ENCODE assay signal across 8 cellular contexts in the genomic region with DNA sequence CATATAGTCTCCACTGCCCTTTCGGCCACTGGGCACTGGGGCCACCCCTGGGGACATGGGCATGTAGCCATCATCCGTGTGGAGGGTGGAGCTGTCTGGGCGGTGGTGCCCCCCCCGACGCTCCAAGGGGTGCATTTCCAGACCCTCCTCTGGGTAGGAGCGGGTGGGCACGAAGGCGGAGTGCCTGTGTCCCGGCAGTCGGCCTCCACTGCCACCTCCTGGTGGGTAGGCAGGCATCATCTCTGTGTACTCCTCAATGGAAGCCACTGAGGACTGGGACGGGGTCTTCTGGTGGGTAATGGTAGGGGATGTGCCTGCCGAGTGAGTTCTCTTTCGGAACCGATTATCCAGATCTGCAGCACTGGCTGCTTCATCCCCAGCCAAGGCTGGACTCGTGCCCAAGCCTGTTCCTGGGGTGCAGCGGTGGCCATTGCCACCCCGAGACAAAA. TPM values are rescaled to one million over a fixed set of nuclear protein-coding genes. Genes with fewer than 3 reads are reported as not detected.
DNase-seq lines count a peak whose midpoint lies in the region; ATAC-seq and TF ChIP-seq lines count a peak whose summit lies in the region.

No MANE protein-coding gene starts in this region.

- H2AK5ac ChIP-seq in neuronal stem cell (ENCODE audit: low read depth, low read length): peak overlapping the region; percentile 99

- H3K36me3 ChIP-seq in neuronal stem cell (replicated peaks in 1 of 2; ENCODE audit: control insufficient read depth in 2 of 2, insufficient read depth in 2 of 2, low read length in 2 of 2): peaks cover 30 to 67% of the 10 kb centered on the region in 2 donors

- peak overlapping the region; percentile 6 for H4K8ac ChIP-seq in neuronal stem cell (ENCODE audit: low read depth, low read length)

- intact Hi-C loops in CD14-positive monocyte (cut with micrococcal nuclease): no loop called here

- H3K27me3 Mint-ChIP-seq in endothelial cell (ENCODE audit: unreplicated experiment) (peaks cover 11% of the 10 kb centered on the region), CD14-positive monocyte (ENCODE audit: low read depth in 3 of 3) (peaks cover 49 to 60% (median 58%) of the 10 kb centered on the region in 3 donors)

- H3K9me3 Mint-ChIP-seq in endothelial cell (ENCODE audit: unreplicated experiment) (no peaks in the 10 kb centered on the region), CD14-positive monocyte (peaks cover 10 to 36% (median 25%) of the 10 kb centered on the region in 7 donors)

- H3K4me1 Mint-ChIP-seq in endothelial cell (ENCODE audit: unreplicated experiment): peaks cover 10% of the 10 kb centered on the region
- peaks cover 31% of the 10 kb centered on the region for H3K4me1 Mint-ChIP-seq in CD14-positive monocyte

- H3K4me2 ChIP-seq in neuronal stem cell (ENCODE audit: insufficient read depth, low read length, poor library complexity, severe bottlenecking): no peak overlapping the region

- no peak overlapping the region for H3K9ac ChIP-seq in neuronal stem cell (ENCODE audit: low read depth, low read length, poor library complexity)

- H3K23ac ChIP-seq in neuronal stem cell (ENCODE audit: low read depth, low read length, poor library complexity): no peak overlapping the region

- H3K27ac ChIP-seq in neuronal stem cell (replicated peaks; ENCODE audit: low read length): no peak overlapping the region

- no peak overlapping the region for H3K4ac ChIP-seq in neuronal stem cell (ENCODE audit: low read length)

- H3K14ac ChIP-seq in neuronal stem cell (ENCODE audit: low read length): no peak overlapping the region

- H3K27ac Mint-ChIP-seq in endothelial cell (ENCODE audit: unreplicated experiment): no peak overlapping the region
- H3K27ac Mint-ChIP-seq in CD14-positive monocyte: peak overlapping the region in 1 of 7 donors; percentile 68

- no peak overlapping the region for H2BK12ac ChIP-seq in neuronal stem cell (ENCODE audit: low read length)

- H2BK15ac ChIP-seq in neuronal stem cell (ENCODE audit: low read length): no peak overlapping the region

- peaks cover 27% of the 10 kb centered on the region for H3K79me1 ChIP-seq in neuronal stem cell (ENCODE audit: low read depth, low read length)

- H4K91ac ChIP-seq in neuronal stem cell (ENCODE audit: low read depth, low read length, poor library complexity): no peak overlapping the region

- DNase-seq in D341Med (ENCODE audit: low spot score): peak; percentile 75
- DNase-seq in NCI-H1694 (lab: John Stamatoyannopoulos, UW): peak; percentile 26
- peak; percentile 48 for DNase-seq in endothelial cell (ENCODE audit: low spot score)
- no peak for DNase-seq in neuronal stem cell (ENCODE audit: low spot score)
- DNase-seq in SW480 (ENCODE audit: low spot score): no peak
- no peak for DNase-seq in globus pallidus (ENCODE audit: low spot score)
- no peak for DNase-seq in CD14-positive monocyte (ENCODE audit: low spot score)

- no peak overlapping the region for H2BK120ac ChIP-seq in neuronal stem cell (ENCODE audit: low read depth, low read length)

- H3K4me3 Mint-ChIP-seq in endothelial cell (ENCODE audit: unreplicated experiment) (no peak overlapping the region), CD14-positive monocyte (peak overlapping the region in 1 of 2 donors; percentile 89)

- H3K36me3 Mint-ChIP-seq in endothelial cell (ENCODE audit: low read depth, unreplicated experiment) (no peaks in the 10 kb centered on the region), CD14-positive monocyte (peaks cover 13% of the 10 kb centered on the region in 2 donors)

- H3K18ac ChIP-seq in neuronal stem cell (ENCODE audit: low read length): peak overlapping the region; percentile 51

- H3K4me1 ChIP-seq in neuronal stem cell (ENCODE audit: control insufficient read depth in 2 of 2, insufficient read depth in 1 of 2, low read depth in 1 of 2, low read length in 2 of 2): peaks cover 18 to 28% of the 10 kb centered on the region in 2 donors

- TF ChIP-seq CTCF in endothelial cell (IDR thresholded peaks at IDR 0.05; ENCODE audit: unreplicated experiment): peak; percentile 28
- no peak for TF ChIP-seq CTCF in CD14-positive monocyte (IDR thresholded peaks at IDR 0.05)

- H3K27me3 ChIP-seq in neuronal stem cell (ENCODE audit: control insufficient read depth in 3 of 3, insufficient read depth in 3 of 3, low read depth in 1 of 3, low read length in 3 of 3): no peaks in the 10 kb centered on the region

- ATAC-seq in GM18909 (IDR thresholded peaks at IDR 0.05; ENCODE audit: poor library complexity, unreplicated experiment): no peak

- H3K4me3 ChIP-seq in neuronal stem cell (ENCODE audit: low read length in 2 of 2): no peak overlapping the region

- no CpG with 5 or more reads among the region's 17 CpGs for WGBS in neuronal stem cell (ENCODE audit: extremely low coverage in 2 of 2, insufficient read length in 2 of 2, insufficient replicate concordance in 1 of 2), 2 donors

- no peak overlapping the region for H2BK5ac ChIP-seq in neuronal stem cell (ENCODE audit: low read length)

- peaks cover 9 to 52% of the 10 kb centered on the region in 2 donors for H3K9me3 ChIP-seq in neuronal stem cell (replicated peaks in 1 of 2; ENCODE audit: control insufficient read depth in 2 of 2, insufficient read depth in 1 of 2, low read depth in 1 of 2, low read length in 2 of 2)

- H2AFZ ChIP-seq in neuronal stem cell (ENCODE audit: low read length): no peak overlapping the region

RNA-seq across cellular contexts. Expression of gene IRS1, which starts 2.8 kb away (rescaled TPM):
- total RNA-seq in endothelial cell (ENCODE audit: unreplicated experiment): 0.72 TPM
- polyA plus RNA-seq in neuronal stem cell (2013, experiment 1 of 2): 11.0 TPM
- polyA plus RNA-seq in neuronal stem cell (2013, experiment 2 of 2): 11.6 TPM
- polyA plus RNA-seq in CD14-positive monocyte: under 1 TPM in 1 of 2 donors, not detected in 1; 0.10 TPM

RNA-seq across cellular contexts. Expression of gene RHBDD1, which starts 39.0 kb away (rescaled TPM):
- total RNA-seq in endothelial cell (ENCODE audit: unreplicated experiment): 21.9 TPM
- 16.6 TPM for polyA plus RNA-seq in neuronal stem cell (2013, experiment 1 of 2)
- polyA plus RNA-seq in neuronal stem cell (2013, experiment 2 of 2): 15.3 TPM
- 10 to 100 TPM; 15.5 to 19.5 TPM for polyA plus RNA-seq in CD14-positive monocyte

Comparison
In these comparisons a context has a peak if more than half of its experiments do, and no peak if none do; other contexts are left out.
1. DNase-seq: peak in D341Med (single experiment), NCI-H1694 (single experiment) and endothelial cell (single experiment); none in neuronal stem cell (single experiment), SW480 (single experiment), globus pallidus (single experiment) and CD14-positive monocyte (single experiment).